In genomic region chr20:44598413-44599290, GRCh38 we compare ENCODE assay signal across 8 cellular contexts. TPM values are rescaled to one million over a fixed set of nuclear protein-coding genes. Genes with fewer than 3 reads are reported as not detected.
DNase-seq lines count a peak whose midpoint lies in the region; ATAC-seq and TF ChIP-seq lines count a peak whose summit lies in the region.

No MANE protein-coding gene starts in this region.

- peaks cover 17% of the 10 kb centered on the region for H3K4me1 ChIP-seq in MM.1S (ENCODE audit: low read length)
- no peaks in the 10 kb centered on the region; the same call in 1 of the 2 replicates for H3K4me1 ChIP-seq in SJCRH30

- H3K27ac Mint-ChIP-seq in natural killer cell treated with Interleukin-12 subunit alpha and Interleukin-12 subunit beta and Interleukin-15 and Interleukin-18, amount 100 ng/mL, for 72 hours: peak overlapping the region; percentile 79 to 92

- DNase-seq in MM.1S: peak; percentile 38
- DNase-seq in choroid plexus epithelial cell (ENCODE audit: low read depth): peak; percentile 43
- no peak for DNase-seq in natural killer cell treated with Interleukin-12 subunit alpha and Interleukin-12 subunit beta and Interleukin-15 and Interleukin-18, amount 100 ng/mL, for 72 hours (ENCODE audit: low spot score)
- DNase-seq in NCI-H2171 (lab: John Stamatoyannopoulos, UW): no peak
- no peak for DNase-seq in SJCRH30
- no peak for DNase-seq in H4 (ENCODE audit: low spot score)
- DNase-seq in stimulated activated naive CD4-positive, alpha-beta T cell treated with Interleukin-2 at 50 U/mL for 16 hours (lab: John Stamatoyannopoulos, UW): no peak

- H3K79me2 ChIP-seq in MM.1S (ENCODE audit: low read length): no peaks in the 10 kb centered on the region

- peak; percentile 56 for ATAC-seq in GM18867 (IDR thresholded peaks at IDR 0.05; ENCODE audit: unreplicated experiment)
- peak; percentile 80 to 90 for ATAC-seq in natural killer cell treated with Interleukin-12 subunit alpha and Interleukin-12 subunit beta and Interleukin-15 and Interleukin-18, amount 100 ng/mL, for 72 hours

- no peaks in the 10 kb centered on the region for H3F3A ChIP-seq in MM.1S (ENCODE audit: insufficient read depth, low read length)

- no peaks in the 10 kb centered on the region for H3K9me3 ChIP-seq in MM.1S (replicated peaks; ENCODE audit: insufficient read depth, low read length)
- H3K9me3 ChIP-seq in SJCRH30 (replicated peaks): no peaks in the 10 kb centered on the region

- peak overlapping the region; percentile 76 for H3K4me3 Mint-ChIP-seq in natural killer cell treated with Interleukin-12 subunit alpha and Interleukin-12 subunit beta and Interleukin-15 and Interleukin-18, amount 100 ng/mL, for 72 hours

- no peak overlapping the region; the same call in 1 of the 2 replicates for H3K9ac ChIP-seq in MM.1S (ENCODE audit: low read length)

- H3K27me3 ChIP-seq in MM.1S (replicated peaks; ENCODE audit: insufficient read depth, low read length) (no peaks in the 10 kb centered on the region), SJCRH30 (peaks cover 22% of the 10 kb centered on the region; the same call in 1 of the 2 replicates)

- no peaks in the 10 kb centered on the region for H4K20me1 ChIP-seq in MM.1S (ENCODE audit: insufficient read depth, low read length)

- no peaks in the 10 kb centered on the region for H3K9me3 Mint-ChIP-seq in natural killer cell treated with Interleukin-12 subunit alpha and Interleukin-12 subunit beta and Interleukin-15 and Interleukin-18, amount 100 ng/mL, for 72 hours

- H2AFZ ChIP-seq in MM.1S (ENCODE audit: low read length): peak overlapping the region; percentile 77

- H3K36me3 ChIP-seq in MM.1S (replicated peaks; ENCODE audit: insufficient read depth, low read length): no peaks in the 10 kb centered on the region
- H3K36me3 ChIP-seq in SJCRH30: no peaks in the 10 kb centered on the region

- peak overlapping the region; percentile 67 for H3K4me2 ChIP-seq in MM.1S (ENCODE audit: low read depth, low read length)

- no peaks in the 10 kb centered on the region for H3K36me3 Mint-ChIP-seq in natural killer cell treated with Interleukin-12 subunit alpha and Interleukin-12 subunit beta and Interleukin-15 and Interleukin-18, amount 100 ng/mL, for 72 hours

- H3K27ac ChIP-seq in MM.1S (ENCODE audit: low read length) (no peak overlapping the region), SJCRH30 (no peak overlapping the region)

- peaks cover 15 to 20% of the 10 kb centered on the region in 2 donors for H3K4me1 Mint-ChIP-seq in natural killer cell treated with Interleukin-12 subunit alpha and Interleukin-12 subunit beta and Interleukin-15 and Interleukin-18, amount 100 ng/mL, for 72 hours (ENCODE audit: low read depth in 2 of 2)

- H3K27me3 Mint-ChIP-seq in natural killer cell treated with Interleukin-12 subunit alpha and Interleukin-12 subunit beta and Interleukin-15 and Interleukin-18, amount 100 ng/mL, for 72 hours: no peaks in the 10 kb centered on the region

- TF ChIP-seq CTCF in MM.1S (IDR thresholded peaks at IDR 0.05; ENCODE audit: low read length) (peak; percentile 32), choroid plexus epithelial cell (conservative IDR thresholded peaks at IDR 0.05; ENCODE audit: low read depth, low read length) (peak; percentile 31)

- no peaks in the 10 kb centered on the region for H3K9me2 ChIP-seq in MM.1S (replicated peaks; ENCODE audit: insufficient read depth, low read length)

- H3K4me3 ChIP-seq in MM.1S (ENCODE audit: low read length) (peak overlapping the region; percentile 31; the same call in 1 of the 2 replicates), choroid plexus epithelial cell (ENCODE audit: low read depth, low read length) (no peak overlapping the region), SJCRH30 (no peak overlapping the region)

RNA-seq across cellular contexts. Expression of gene PKIG, which starts 16.3 kb away (rescaled TPM):
- 1 to 10 TPM; 2.4 to 3.4 TPM for total RNA-seq in natural killer cell treated with Interleukin-12 subunit alpha and Interleukin-12 subunit beta and Interleukin-15 and Interleukin-18, amount 100 ng/mL, for 72 hours
- 9.6 and 10.1 TPM in 2 replicates for total RNA-seq in SJCRH30 (2014; rRNA removed; shearing (Covaris generic))
- total RNA-seq in H4 (2014; rRNA removed; shearing (Covaris generic)): 73.8 and 77.3 TPM in 2 replicates

RNA-seq across cellular contexts. Expression of gene ADA, which starts 52.8 kb away (rescaled TPM):
- 10 to 100 TPM; 31.9 to 42.7 TPM for total RNA-seq in natural killer cell treated with Interleukin-12 subunit alpha and Interleukin-12 subunit beta and Interleukin-15 and Interleukin-18, amount 100 ng/mL, for 72 hours
- total RNA-seq in SJCRH30 (2014; rRNA removed; shearing (Covaris generic)): 17.9 and 19.0 TPM in 2 replicates
- total RNA-seq in H4 (2014; rRNA removed; shearing (Covaris generic)): 7.9 and 11.3 TPM in 2 replicates

Comparison
In these comparisons a context has a peak if more than half of its experiments do, and no peak if none do; other contexts are left out.
1. DNase-seq: peak in MM.1S (single experiment) and choroid plexus epithelial cell (single experiment); none in natural killer cell treated with Interleukin-12 subunit alpha and Interleukin-12 subunit beta and Interleukin-15 and Interleukin-18, amount 100 ng/mL, for 72 hours (single experiment), NCI-H2171 (single experiment), SJCRH30 (0 of 2), H4 (single experiment) and stimulated activated naive CD4-positive, alpha-beta T cell treated with Interleukin-2 at 50 U/mL for 16 hours (single experiment).